ENCODE assay signal across 2 cellular contexts in the genomic region with DNA sequence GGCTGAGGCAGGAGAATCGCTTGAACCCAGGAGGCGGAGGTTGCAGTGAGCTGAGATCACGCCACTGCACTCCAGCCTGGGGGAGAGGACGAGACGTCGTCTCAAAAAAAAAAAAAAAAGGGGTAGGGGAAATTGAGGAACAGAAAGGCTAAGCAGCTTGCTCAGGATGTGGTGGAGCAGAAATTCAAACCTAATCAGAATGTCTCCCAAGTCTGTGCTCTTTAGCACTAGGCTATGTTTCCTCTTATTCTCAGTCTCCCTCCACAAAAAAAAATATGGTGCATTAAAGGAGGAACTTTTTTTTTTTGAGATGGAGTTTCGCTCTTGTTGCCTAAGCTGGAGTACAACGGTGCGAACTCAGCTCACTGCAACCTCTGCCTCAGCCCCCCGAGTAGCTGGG.
TF ChIP-seq lines count a peak whose summit lies in the region.

No MANE protein-coding gene starts in this region.

TF ChIP-seq in HepG2, 621 proteins besides CTCF, POLR2A, EP300 and RAD21 (continued from another document):
- TF ChIP-seq, protein P1, sequence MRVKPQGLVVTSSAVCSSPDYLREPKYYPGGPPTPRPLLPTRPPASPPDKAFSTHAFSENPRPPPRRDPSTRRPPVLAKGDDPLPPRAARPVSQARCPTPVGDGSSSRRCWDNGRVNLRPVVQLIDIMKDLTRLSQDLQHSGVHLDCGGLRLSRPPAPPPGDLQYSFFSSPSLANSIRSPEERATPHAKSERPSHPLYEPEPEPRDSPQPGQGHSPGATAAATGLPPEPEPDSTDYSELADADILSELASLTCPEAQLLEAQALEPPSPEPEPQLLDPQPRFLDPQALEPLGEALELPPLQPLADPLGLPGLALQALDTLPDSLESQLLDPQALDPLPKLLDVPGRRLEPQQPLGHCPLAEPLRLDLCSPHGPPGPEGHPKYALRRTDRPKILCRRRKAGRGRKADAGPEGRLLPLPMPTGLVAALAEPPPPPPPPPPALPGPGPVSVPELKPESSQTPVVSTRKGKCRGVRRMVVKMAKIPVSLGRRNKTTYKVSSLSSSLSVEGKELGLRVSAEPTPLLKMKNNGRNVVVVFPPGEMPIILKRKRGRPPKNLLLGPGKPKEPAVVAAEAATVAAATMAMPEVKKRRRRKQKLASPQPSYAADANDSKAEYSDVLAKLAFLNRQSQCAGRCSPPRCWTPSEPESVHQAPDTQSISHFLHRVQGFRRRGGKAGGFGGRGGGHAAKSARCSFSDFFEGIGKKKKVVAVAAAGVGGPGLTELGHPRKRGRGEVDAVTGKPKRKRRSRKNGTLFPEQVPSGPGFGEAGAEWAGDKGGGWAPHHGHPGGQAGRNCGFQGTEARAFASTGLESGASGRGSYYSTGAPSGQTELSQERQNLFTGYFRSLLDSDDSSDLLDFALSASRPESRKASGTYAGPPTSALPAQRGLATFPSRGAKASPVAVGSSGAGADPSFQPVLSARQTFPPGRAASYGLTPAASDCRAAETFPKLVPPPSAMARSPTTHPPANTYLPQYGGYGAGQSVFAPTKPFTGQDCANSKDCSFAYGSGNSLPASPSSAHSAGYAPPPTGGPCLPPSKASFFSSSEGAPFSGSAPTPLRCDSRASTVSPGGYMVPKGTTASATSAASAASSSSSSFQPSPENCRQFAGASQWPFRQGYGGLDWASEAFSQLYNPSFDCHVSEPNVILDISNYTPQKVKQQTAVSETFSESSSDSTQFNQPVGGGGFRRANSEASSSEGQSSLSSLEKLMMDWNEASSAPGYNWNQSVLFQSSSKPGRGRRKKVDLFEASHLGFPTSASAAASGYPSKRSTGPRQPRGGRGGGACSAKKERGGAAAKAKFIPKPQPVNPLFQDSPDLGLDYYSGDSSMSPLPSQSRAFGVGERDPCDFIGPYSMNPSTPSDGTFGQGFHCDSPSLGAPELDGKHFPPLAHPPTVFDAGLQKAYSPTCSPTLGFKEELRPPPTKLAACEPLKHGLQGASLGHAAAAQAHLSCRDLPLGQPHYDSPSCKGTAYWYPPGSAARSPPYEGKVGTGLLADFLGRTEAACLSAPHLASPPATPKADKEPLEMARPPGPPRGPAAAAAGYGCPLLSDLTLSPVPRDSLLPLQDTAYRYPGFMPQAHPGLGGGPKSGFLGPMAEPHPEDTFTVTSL (CRISPR knock-in tag; IDR thresholded peaks at IDR 0.05; ENCODE audit: borderline replicate concordance), result no peak
- TF ChIP-seq CENPX (CRISPR knock-in tag; IDR thresholded peaks at IDR 0.05), result no peak
- TF ChIP-seq, protein P2, sequence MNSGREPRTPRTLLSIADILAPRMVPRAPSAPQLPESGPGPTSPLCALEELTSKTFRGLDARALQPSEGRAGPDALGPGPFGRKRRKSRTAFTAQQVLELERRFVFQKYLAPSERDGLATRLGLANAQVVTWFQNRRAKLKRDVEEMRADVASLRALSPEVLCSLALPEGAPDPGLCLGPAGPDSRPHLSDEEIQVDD (CRISPR knock-in tag; IDR thresholded peaks at IDR 0.05; ENCODE audit: borderline replicate concordance), result no peak

TF ChIP-seq in WTC11, 78 proteins besides CTCF, POLR2A, EP300 and RAD21 (continued from another document):
- TF ChIP-seq ZNF396 (CRISPR knock-in tag; IDR thresholded peaks at IDR 0.05; ENCODE audit: borderline replicate concordance) (no peak), ESRRA (CRISPR knock-in tag; IDR thresholded peaks at IDR 0.05; ENCODE audit: borderline replicate concordance) (no peak), ELF4 (CRISPR knock-in tag; IDR thresholded peaks at IDR 0.05; ENCODE audit: low read depth) (no peak), TP53 (CRISPR knock-in tag; IDR thresholded peaks at IDR 0.05) (no peak), ZNF219 (CRISPR knock-in tag; IDR thresholded peaks at IDR 0.05; ENCODE audit: borderline replicate concordance) (no peak), CREB1 (CRISPR knock-in tag; IDR thresholded peaks at IDR 0.05) (no peak), HMGA2 (CRISPR knock-in tag; IDR thresholded peaks at IDR 0.05) (no peak), MYBL2 (CRISPR knock-in tag; IDR thresholded peaks at IDR 0.05) (no peak)
- TF ChIP-seq, protein P3, sequence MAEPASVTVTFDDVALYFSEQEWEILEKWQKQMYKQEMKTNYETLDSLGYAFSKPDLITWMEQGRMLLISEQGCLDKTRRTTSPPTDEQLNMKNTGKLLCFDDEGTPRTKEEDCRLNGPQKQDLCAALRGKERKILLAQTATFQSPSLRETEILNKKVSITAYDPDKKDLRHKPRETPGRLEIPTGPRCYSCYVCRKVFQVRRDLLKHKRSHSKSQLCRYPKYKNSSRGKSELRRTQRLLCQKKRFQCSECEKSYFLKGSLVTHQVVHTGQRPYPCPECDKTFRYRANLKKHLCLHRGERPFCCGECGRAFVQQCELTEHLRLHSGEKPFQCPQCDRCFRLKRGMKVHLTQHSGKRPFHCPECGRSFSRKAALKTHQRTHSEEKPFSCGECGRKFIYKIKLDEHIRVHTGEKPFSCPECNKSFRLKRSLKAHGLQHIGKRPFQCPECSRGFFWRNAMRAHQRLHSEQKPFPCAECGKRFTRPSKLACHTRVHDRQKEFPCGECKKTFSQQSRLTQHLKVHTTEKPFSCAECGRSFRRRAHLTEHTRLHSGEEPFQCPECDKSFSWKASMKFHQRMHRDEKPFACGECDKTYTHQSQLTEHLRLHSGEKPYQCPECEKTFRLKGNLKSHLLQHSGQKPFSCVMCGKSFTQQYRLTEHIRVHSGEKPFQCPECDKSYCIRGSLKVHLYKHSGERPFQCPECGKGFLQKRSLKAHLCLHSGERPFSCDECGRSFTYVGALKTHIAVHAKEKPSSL (CRISPR knock-in tag; conservative IDR thresholded peaks at IDR 0.05), result no peak
- TF ChIP-seq, protein P4, sequence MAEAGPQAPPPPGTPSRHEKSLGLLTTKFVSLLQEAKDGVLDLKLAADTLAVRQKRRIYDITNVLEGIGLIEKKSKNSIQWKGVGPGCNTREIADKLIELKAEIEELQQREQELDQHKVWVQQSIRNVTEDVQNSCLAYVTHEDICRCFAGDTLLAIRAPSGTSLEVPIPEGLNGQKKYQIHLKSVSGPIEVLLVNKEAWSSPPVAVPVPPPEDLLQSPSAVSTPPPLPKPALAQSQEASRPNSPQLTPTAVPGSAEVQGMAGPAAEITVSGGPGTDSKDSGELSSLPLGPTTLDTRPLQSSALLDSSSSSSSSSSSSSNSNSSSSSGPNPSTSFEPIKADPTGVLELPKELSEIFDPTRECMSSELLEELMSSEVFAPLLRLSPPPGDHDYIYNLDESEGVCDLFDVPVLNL (CRISPR knock-in tag; IDR thresholded peaks at IDR 0.05; ENCODE audit: borderline replicate concordance, low read depth), result no peak
- TF ChIP-seq, protein P5, sequence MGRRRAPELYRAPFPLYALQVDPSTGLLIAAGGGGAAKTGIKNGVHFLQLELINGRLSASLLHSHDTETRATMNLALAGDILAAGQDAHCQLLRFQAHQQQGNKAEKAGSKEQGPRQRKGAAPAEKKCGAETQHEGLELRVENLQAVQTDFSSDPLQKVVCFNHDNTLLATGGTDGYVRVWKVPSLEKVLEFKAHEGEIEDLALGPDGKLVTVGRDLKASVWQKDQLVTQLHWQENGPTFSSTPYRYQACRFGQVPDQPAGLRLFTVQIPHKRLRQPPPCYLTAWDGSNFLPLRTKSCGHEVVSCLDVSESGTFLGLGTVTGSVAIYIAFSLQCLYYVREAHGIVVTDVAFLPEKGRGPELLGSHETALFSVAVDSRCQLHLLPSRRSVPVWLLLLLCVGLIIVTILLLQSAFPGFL (CRISPR knock-in tag; IDR thresholded peaks at IDR 0.05; ENCODE audit: borderline replicate concordance), result no peak
- TF ChIP-seq, protein P6, sequence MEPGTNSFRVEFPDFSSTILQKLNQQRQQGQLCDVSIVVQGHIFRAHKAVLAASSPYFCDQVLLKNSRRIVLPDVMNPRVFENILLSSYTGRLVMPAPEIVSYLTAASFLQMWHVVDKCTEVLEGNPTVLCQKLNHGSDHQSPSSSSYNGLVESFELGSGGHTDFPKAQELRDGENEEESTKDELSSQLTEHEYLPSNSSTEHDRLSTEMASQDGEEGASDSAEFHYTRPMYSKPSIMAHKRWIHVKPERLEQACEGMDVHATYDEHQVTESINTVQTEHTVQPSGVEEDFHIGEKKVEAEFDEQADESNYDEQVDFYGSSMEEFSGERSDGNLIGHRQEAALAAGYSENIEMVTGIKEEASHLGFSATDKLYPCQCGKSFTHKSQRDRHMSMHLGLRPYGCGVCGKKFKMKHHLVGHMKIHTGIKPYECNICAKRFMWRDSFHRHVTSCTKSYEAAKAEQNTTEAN (CRISPR knock-in tag; IDR thresholded peaks at IDR 0.05), result no peak
- TF ChIP-seq, protein P7, sequence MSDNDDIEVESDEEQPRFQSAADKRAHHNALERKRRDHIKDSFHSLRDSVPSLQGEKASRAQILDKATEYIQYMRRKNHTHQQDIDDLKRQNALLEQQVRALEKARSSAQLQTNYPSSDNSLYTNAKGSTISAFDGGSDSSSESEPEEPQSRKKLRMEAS (CRISPR knock-in tag; IDR thresholded peaks at IDR 0.05), result no peak
